In genomic region chr13:106701810-106702341, GRCh38 we compare ENCODE assay signal across 27 cellular contexts.
DNase-seq lines count a peak whose midpoint lies in the region; ATAC-seq and TF ChIP-seq lines count a peak whose summit lies in the region.
"Had no signal": no experiment of that assay in that cellular context is flagged by ENCODE, and none has a peak within 500 bp of the region (broad histone marks: within the 10 kb centered on the region; RNA-seq: fewer than 3 reads in every experiment).

No MANE protein-coding gene starts in this region.

- H3K9me3 ChIP-seq in right atrium auricular region (no peaks in the 10 kb centered on the region), aorta (ENCODE audit: control insufficient read depth, low read length) (no peaks in the 10 kb centered on the region)
- H3K9me3 ChIP-seq: ascending aorta, tibial artery had no signal

- no peaks in the 10 kb centered on the region for H3K36me3 Mint-ChIP-seq in activated CD8-positive, alpha-beta T cell treated with anti-CD3 and anti-CD28 coated beads, Interleukin-2, amount 10 ng/mL, durations not matched to agents 7 days and 5 days (ENCODE audit: low read depth)
- H3K36me3 Mint-ChIP-seq: activated naive CD4-positive, alpha-beta T cell treated with anti-CD3 and anti-CD28 coated beads, Interleukin-2, amount 50 U/mL, for 72 hours; CD4-positive, alpha-beta memory T cell had no signal

- H3K27ac Mint-ChIP-seq in activated CD8-positive, alpha-beta T cell treated with anti-CD3 and anti-CD28 coated beads, Interleukin-2, amount 10 ng/mL, durations not matched to agents 7 days and 5 days = no peak overlapping the region
- H3K27ac Mint-ChIP-seq: activated CD4-positive, alpha-beta T cell treated with anti-CD3 and anti-CD28 coated beads, Interleukin-2, amount 10 ng/mL, durations not matched to agents 24 days and 14 days; activated naive CD4-positive, alpha-beta T cell treated with anti-CD3 and anti-CD28 coated beads, Interleukin-2, amount 50 U/mL, for 72 hours; activated T-helper 17 cell treated with anti-CD3 and anti-CD28 coated beads, Interleukin-2, amount 50 U/mL, for 72 hours; CD4-positive, alpha-beta memory T cell; HFFc6; stimulated activated naive CD8-positive, alpha-beta T cell treated with anti-CD3 and anti-CD28 coated beads, Interleukin-15, amount 100 ng/mL, for 72 hours had no signal

- H3K36me3 ChIP-seq in right atrium auricular region (no peaks in the 10 kb centered on the region), aorta (ENCODE audit: control insufficient read depth in 1 of 2, insufficient read depth in 2 of 2, low read length in 1 of 2) (no peaks in the 10 kb centered on the region)
- H3K36me3 ChIP-seq: ascending aorta, tibial artery had no signal

- WGBS in aorta, 2 donors = 84 to 88% methylated on average over 17 of the region's 17 CpGs

- H3K4me3 Mint-ChIP-seq in activated CD8-positive, alpha-beta T cell treated with anti-CD3 and anti-CD28 coated beads, Interleukin-2, amount 10 ng/mL, durations not matched to agents 7 days and 5 days = no peak overlapping the region
- H3K4me3 Mint-ChIP-seq: activated CD4-positive, alpha-beta T cell treated with anti-CD3 and anti-CD28 coated beads, Interleukin-2, amount 10 ng/mL, durations not matched to agents 24 days and 14 days; activated T-helper 17 cell treated with anti-CD3 and anti-CD28 coated beads, Interleukin-2, amount 50 U/mL, for 72 hours; CD4-positive, alpha-beta memory T cell; HFFc6; stimulated activated naive CD8-positive, alpha-beta T cell treated with anti-CD3 and anti-CD28 coated beads, Interleukin-15, amount 100 ng/mL, for 72 hours had no signal

- H3K27me3 Mint-ChIP-seq in activated CD8-positive, alpha-beta T cell treated with anti-CD3 and anti-CD28 coated beads, Interleukin-2, amount 10 ng/mL, durations not matched to agents 7 days and 5 days (ENCODE audit: low read depth) = no peaks in the 10 kb centered on the region
- H3K27me3 Mint-ChIP-seq: activated CD4-positive, alpha-beta T cell treated with anti-CD3 and anti-CD28 coated beads, Interleukin-2, amount 10 ng/mL, durations not matched to agents 24 days and 14 days had no signal

- POLR2A ChIA-PET in activated CD8-positive, alpha-beta T cell treated with anti-CD3 and anti-CD28 coated beads, Interleukin-2, amount 10 ng/mL, durations not matched to agents 7 days and 5 days (lab: Charles Lee) = no interaction called here

- H3K4me1 Mint-ChIP-seq in activated CD8-positive, alpha-beta T cell treated with anti-CD3 and anti-CD28 coated beads, Interleukin-2, amount 10 ng/mL, durations not matched to agents 7 days and 5 days (ENCODE audit: low read depth) = no peaks in the 10 kb centered on the region
- H3K4me1 Mint-ChIP-seq: activated CD4-positive, alpha-beta T cell treated with anti-CD3 and anti-CD28 coated beads, Interleukin-2, amount 10 ng/mL, durations not matched to agents 24 days and 14 days; activated T-helper 17 cell treated with anti-CD3 and anti-CD28 coated beads, Interleukin-2, amount 50 U/mL, for 72 hours; CD4-positive, alpha-beta memory T cell; stimulated activated naive CD8-positive, alpha-beta T cell treated with anti-CD3 and anti-CD28 coated beads, Interleukin-15, amount 100 ng/mL, for 72 hours had no signal

- intact Hi-C loops in Right ventricle myocardium inferior (cut with DNase I) (loop anchor here (5.0 to 10.0 kb wide), 3 partner anchors 80 to 215 kb away; partner anchors contain the start of gene EFNB2), aorta (cut with DNase I) (no loop called here)

- H3K4me1 ChIP-seq in right atrium auricular region (no peaks in the 10 kb centered on the region), aorta (ENCODE audit: control insufficient read depth in 1 of 2, insufficient read depth in 2 of 2, low read length in 2 of 2) (no peaks in the 10 kb centered on the region)
- H3K4me1 ChIP-seq: ascending aorta, tibial artery had no signal

- DNase-seq in Right ventricle myocardium inferior (ENCODE audit: missing footprints) (no peak), right atrium auricular region (ENCODE audit: low spot score) (no peak), kidney tubule cell (ENCODE audit: low spot score) (peak; percentile 22), omental fat pad (ENCODE audit: low spot score) (no peak), aorta (no peak), SKM-1 (lab: John Stamatoyannopoulos, UW; ENCODE audit: unreplicated experiment) (no peak)
- DNase-seq in activated CD4-positive, alpha-beta T cell treated with anti-CD3 and anti-CD28 coated beads, Interleukin-2, amount 50 U/mL, for 48 hours = no peak
- DNase-seq in activated CD8-positive, alpha-beta T cell treated with anti-CD3 and anti-CD28 coated beads, Interleukin-2, amount 10 ng/mL, durations not matched to agents 7 days and 5 days = no peak
- DNase-seq: activated CD4-positive, alpha-beta T cell treated with anti-CD3 and anti-CD28 coated beads, Interleukin-2, amount 10 ng/mL, durations not matched to agents 24 days and 14 days; activated CD8-positive, alpha-beta memory T cell treated with anti-CD3 and anti-CD28 coated beads, Interleukin-2, amount 50 U/mL, for 4 hours; CD4-positive, alpha-beta memory T cell; central memory CD4-positive, alpha-beta T cell; DMS 273 treated with DMSO at 0.1 percent for 48 hours; dorsolateral prefrontal cortex; HFFc6; mammary epithelial cell; NCI-H1105; NCI-H2029 treated with DMSO at 0.1 percent for 48 hours; NCI-H345; stimulated activated naive CD8-positive, alpha-beta T cell treated with anti-CD3 and anti-CD28 coated beads, Interleukin-15, amount 100 ng/mL, for 72 hours; tibial artery had no signal

- CTCF ChIA-PET in activated CD8-positive, alpha-beta T cell treated with anti-CD3 and anti-CD28 coated beads, Interleukin-2, amount 10 ng/mL, durations not matched to agents 7 days and 5 days (lab: Charles Lee) = no interaction called here

- H3K4me3 ChIP-seq in right atrium auricular region (peak overlapping the region in 1 of 2 donors; percentile 13), aorta (ENCODE audit: low read length in 2 of 2) (no peak overlapping the region)
- H3K4me3 ChIP-seq: ascending aorta, dorsolateral prefrontal cortex, tibial artery had no signal

- no peak overlapping the region for H3K27ac ChIP-seq in right atrium auricular region
- no peak overlapping the region for H3K27ac ChIP-seq in aorta (ENCODE audit: low read depth in 1 of 2, low read length in 2 of 2)
- H3K27ac ChIP-seq: 22Rv1, ascending aorta, dorsolateral prefrontal cortex, epithelial cell of prostate, tibial artery had no signal

- H3K9me3 Mint-ChIP-seq in activated CD8-positive, alpha-beta T cell treated with anti-CD3 and anti-CD28 coated beads, Interleukin-2, amount 10 ng/mL, durations not matched to agents 7 days and 5 days (ENCODE audit: insufficient read depth) = no peaks in the 10 kb centered on the region
- H3K9me3 Mint-ChIP-seq: activated CD4-positive, alpha-beta T cell treated with anti-CD3 and anti-CD28 coated beads, Interleukin-2, amount 10 ng/mL, durations not matched to agents 24 days and 14 days; activated naive CD4-positive, alpha-beta T cell treated with anti-CD3 and anti-CD28 coated beads, Interleukin-2, amount 50 U/mL, for 72 hours; activated T-helper 17 cell treated with anti-CD3 and anti-CD28 coated beads, Interleukin-2, amount 50 U/mL, for 72 hours; stimulated activated naive CD8-positive, alpha-beta T cell treated with anti-CD3 and anti-CD28 coated beads, Interleukin-15, amount 100 ng/mL, for 72 hours had no signal

- no peak for TF ChIP-seq CTCF in right atrium auricular region (IDR thresholded peaks at IDR 0.05)
- TF ChIP-seq CTCF in omental fat pad (IDR thresholded peaks at IDR 0.05) = no peak

- H3K27me3 ChIP-seq in right atrium auricular region (no peaks in the 10 kb centered on the region), aorta (ENCODE audit: control insufficient read depth in 1 of 2, insufficient read depth in 2 of 2, low read length in 1 of 2) (no peaks in the 10 kb centered on the region)
- H3K27me3 ChIP-seq: ascending aorta, dorsolateral prefrontal cortex had no signal

- ATAC-seq in Right ventricle myocardium inferior (peak; percentile 44), omental fat pad (ENCODE audit: low FRiP score) (peak; percentile 31), aorta (ENCODE audit: low FRiP score) (peak; percentile 38)
- no peak for ATAC-seq in activated CD8-positive, alpha-beta T cell treated with anti-CD3 and anti-CD28 coated beads, Interleukin-2, amount 10 ng/mL, durations not matched to agents 7 days and 5 days
- ATAC-seq: activated naive CD4-positive, alpha-beta T cell treated with anti-CD3 and anti-CD28 coated beads, Interleukin-2, amount 50 U/mL, for 72 hours; activated T-helper 17 cell treated with anti-CD3 and anti-CD28 coated beads, Interleukin-2, amount 50 U/mL, for 72 hours; SK-N-SH treated with all-trans-retinoic acid at 6 μM for 48 hours; stimulated activated naive CD8-positive, alpha-beta T cell treated with anti-CD3 and anti-CD28 coated beads, Interleukin-15, amount 100 ng/mL, for 72 hours had no signal
